24 cellular contexts compared by ENCODE assay signal in genomic region chr11:4194889-4195288, GRCh38.
"Had no signal": no experiment of that assay in that cellular context is flagged by ENCODE, and none has a peak within 500 bp of the region (broad histone marks: within the 10 kb centered on the region; RNA-seq: fewer than 3 reads in every experiment).

No MANE protein-coding gene starts in this region.

- H3K4me1 ChIP-seq: SJCRH30 had no signal

- H3K36me3 ChIP-seq: MG63, SJCRH30 had no signal

- DNase-seq: Karpas-422; KG1; MG63; NCI-H1092; NCI-H1105 treated with DMSO at 0.1 percent for 48 hours; NCI-H1417 treated with DMSO at 0.1 percent for 48 hours; NCI-H146; NCI-H1694 treated with DMSO at 0.1 percent for 48 hours; NCI-H1930; NCI-H2081; NCI-H2171; NCI-H226; NCI-H446; NCI-H510A; NCI-H524 treated with DMSO at 0.1 percent for 48 hours; NCI-H69; NCI-H774; NK-92 treated with Interleukin-12 subunit alpha and Interleukin-12 subunit beta, amount 100 ng/mL, for 24 hours; RPMI8226; SHP77 treated with DMSO at 0.1 percent for 48 hours; SJCRH30; T-helper 1 cell had no signal

- H3K27ac ChIP-seq: HL-60, SJCRH30 had no signal

- ATAC-seq: SK-N-SH treated with all-trans-retinoic acid at 6 μM for 48 hours had no signal

- H3K9me3 ChIP-seq: MG63, SJCRH30 had no signal

- H3K4me3 ChIP-seq: MG63, SJCRH30 had no signal

- H3K27me3 ChIP-seq: MG63 had no signal
